1 cellular context compared by ENCODE assay signal in the genomic region with DNA sequence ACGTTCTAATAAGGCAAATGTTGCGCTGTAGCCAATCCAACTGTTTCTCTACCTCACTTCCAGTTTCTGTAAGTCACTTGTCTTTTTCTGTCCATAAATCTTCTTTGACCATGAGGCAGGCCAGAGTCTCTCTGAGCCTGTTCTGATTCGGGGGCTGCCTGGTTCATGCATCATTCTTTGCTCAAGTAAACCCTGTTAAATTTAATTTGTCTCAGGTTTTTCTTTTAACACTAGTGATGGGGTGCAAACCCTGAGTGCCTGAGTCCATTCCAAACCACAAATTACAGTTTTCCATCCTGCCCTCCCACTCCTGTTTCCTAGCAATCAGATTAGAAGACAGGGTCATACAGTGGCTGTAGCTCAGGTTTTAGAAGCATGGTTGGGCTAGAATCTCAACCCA.
TF ChIP-seq lines count a peak whose summit lies in the region.

No MANE protein-coding gene starts in this region.

TF ChIP-seq in IMR-90, 13 proteins besides CTCF, POLR2A, EP300 and RAD21:
- TF ChIP-seq CHD1 (IDR thresholded peaks at IDR 0.05; ENCODE audit: low read depth, low read length) (no peak), CEBPB (IDR thresholded peaks at IDR 0.05; ENCODE audit: low read depth, low read length) (no peak)
